8 cellular contexts compared by ENCODE assay signal in genomic region chr13:49690990-49691886, GRCh38. TPM values are rescaled to one million over a fixed set of nuclear protein-coding genes. Genes with fewer than 3 reads are reported as not detected.
DNase-seq lines count a peak whose midpoint lies in the region; ATAC-seq and TF ChIP-seq lines count a peak whose summit lies in the region.

Gene EBPL (minus strand): TSS chr13:49691486. CDS start chr13:49691424, 62 bp downstream.

- DNase-seq in GM12865 (ENCODE audit: low read depth) (peak; percentile 90), NCI-H1105 (lab: John Stamatoyannopoulos, UW) (peak; percentile 76), T follicular helper cell (ENCODE audit: low read depth) (peak; percentile 80), adipocyte (ENCODE audit: low read depth) (peak; percentile 95), heart left ventricle (peak; percentile 91 to 96 (median 94)), pons (ENCODE audit: low spot score) (peak; percentile 74), transverse colon (peak; percentile 96)

- TF ChIP-seq CTCF in GM12865 (IDR thresholded peaks at IDR 0.05; ENCODE audit: insufficient read depth, low read depth, low read length, missing control alignments): no peak
- peak in 2 of 12 donors; percentile 8 to 11 for TF ChIP-seq CTCF in heart left ventricle (IDR thresholded peaks at IDR 0.05)
- no peak for TF ChIP-seq CTCF in transverse colon (IDR thresholded peaks at IDR 0.05)

- intact Hi-C loops in heart left ventricle (cut with DNase I): loop anchor here in 7 of 10 donors (5.0 to 10.0 kb wide), 2 partner anchors 94 to 101 kb away; partner anchors contain the start of gene KPNA3 (in 5 of the 7)
- intact Hi-C loops in transverse colon (cut with DNase I; ENCODE audit: low total_unique reads): no loop called here

- H3K36me3 ChIP-seq in adipocyte (ENCODE audit: control insufficient read depth, insufficient read depth, low read length, severe bottlenecking) (peaks cover 6% of the 10 kb centered on the region), heart left ventricle (peaks cover 0 to 9% (median 0%) of the 10 kb centered on the region in 9 donors), transverse colon (no peaks in the 10 kb centered on the region)

- H3K27me3 ChIP-seq in adipocyte (replicated peaks; ENCODE audit: control insufficient read depth, insufficient read depth, low read length) (no peaks in the 10 kb centered on the region), heart left ventricle (no peaks in the 10 kb centered on the region), transverse colon (no peaks in the 10 kb centered on the region)

- H3K9me3 ChIP-seq in adipocyte (ENCODE audit: control insufficient read depth, low read length) (no peaks in the 10 kb centered on the region), heart left ventricle (no peaks in the 10 kb centered on the region), transverse colon (no peaks in the 10 kb centered on the region)

- H3K27ac ChIP-seq in heart left ventricle (peak within 1 kb of the TSS; percentile 17 to 90 (median 76)), transverse colon (peak within 1 kb of the TSS; percentile 81 to 92 (median 88))

- ATAC-seq in HG02623 (IDR thresholded peaks at IDR 0.05; ENCODE audit: unreplicated experiment): peak; percentile 98
- ATAC-seq in heart left ventricle: peak; percentile 96 to 100 (median 100)

- in situ Hi-C loops in transverse colon (cut with MboI; ENCODE audit: low pct_ligation_motif_present in 1 of 4, low pct_unique_long_range_greater_than_20kb in 1 of 4, low sequenced_read_pairs in 3 of 4): no loop called here

- peak within 1 kb of the TSS; percentile 82 for H3K9ac ChIP-seq in adipocyte (ENCODE audit: low read length)

- H3K4me1 ChIP-seq in adipocyte (ENCODE audit: control insufficient read depth, insufficient read depth, low read length) (peaks cover 7% of the 10 kb centered on the region), heart left ventricle (peaks cover 0 to 15% (median 6%) of the 10 kb centered on the region in 12 donors), transverse colon (peaks cover 0 to 23% (median 17%) of the 10 kb centered on the region in 4 donors)

- TF ChIP-seq POLR2A in heart left ventricle (IDR thresholded peaks at IDR 0.05) (peak in 1 of 2 donors; percentile 23), transverse colon (IDR thresholded peaks at IDR 0.05) (peak; percentile 62)

- WGBS in heart left ventricle, 4 donors: 1 to 4% (median 1%) methylated on average over 28 to 69 of the region's 69 CpGs
- 1% methylated on average over 61 of the region's 69 CpGs; no CpG with 5 or more reads in 1 of the 2 donors for WGBS in transverse colon (ENCODE audit: low coverage in 1 of 2), 2 donors

- H3K4me3 ChIP-seq in GM12865 (ENCODE audit: low read depth, low read length): peak within 1 kb of the TSS; percentile 84
- peak within 1 kb of the TSS; percentile 90 for H3K4me3 ChIP-seq in adipocyte (ENCODE audit: low read length)
- peak within 1 kb of the TSS; percentile 18 to 97 (median 74) for H3K4me3 ChIP-seq in heart left ventricle
- peak within 1 kb of the TSS; percentile 55 to 85 (median 68) for H3K4me3 ChIP-seq in transverse colon

- no peak for TF ChIP-seq EP300 in transverse colon (IDR thresholded peaks at IDR 0.05; ENCODE audit: low read depth)

RNA-seq across cellular contexts. Expression of gene EBPL, which starts in this region (rescaled TPM):
- 10 to 100 TPM in 1 of 9 donors, 1 to 10 TPM in 8; 3.2 to 13.8 (median 5.8) TPM for total RNA-seq in heart left ventricle
- polyA plus RNA-seq in heart left ventricle: 1 to 10 TPM; 5.3 to 8.5 TPM
- total RNA-seq in transverse colon: 10 to 100 TPM in 2 of 4 donors, 1 to 10 TPM in 2; 6.0 to 56.2 (median 16.4) TPM

Comparison
In these comparisons a context has a peak if more than half of its experiments do, and no peak if none do; other contexts are left out.
1. Peak in every context shown above with its lines: DNase-seq, ATAC-seq, H3K4me3 ChIP-seq and H3K27ac ChIP-seq.